ENCODE assay signal across 19 cellular contexts in the genomic region with DNA sequence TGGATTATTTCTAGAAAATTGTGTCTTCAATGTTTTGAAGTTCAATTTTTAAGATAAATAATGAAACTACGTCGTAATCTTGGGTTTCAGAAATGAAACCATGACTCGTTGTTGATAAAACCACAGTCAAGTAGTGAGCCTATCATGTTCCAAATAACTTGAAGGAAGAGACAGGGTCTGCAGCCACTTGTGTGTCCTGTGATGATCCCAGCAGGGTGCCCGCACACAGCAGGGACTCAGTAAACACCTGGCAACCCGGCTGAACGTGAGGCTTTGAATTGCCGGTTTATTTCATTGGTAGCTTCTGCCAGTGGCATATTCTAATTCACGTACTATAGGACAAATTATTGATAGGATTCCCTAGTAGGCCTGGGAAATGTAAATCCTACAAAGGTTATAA.
"Had no signal": no experiment of that assay in that cellular context is flagged by ENCODE, and none has a peak within 500 bp of the region (broad histone marks: within the 10 kb centered on the region; RNA-seq: fewer than 3 reads in every experiment).

No MANE protein-coding gene starts in this region.

- H3K4me1 Mint-ChIP-seq: activated B cell treated with CpG ODN at 0.5 μM for 24 hours; neural progenitor cell; stimulated activated naive CD8-positive, alpha-beta T cell treated with anti-CD3 and anti-CD28 coated beads, Interleukin-15, amount 100 ng/mL, for 72 hours had no signal

- H3K4me3 Mint-ChIP-seq: activated B cell treated with CpG ODN at 0.5 μM for 24 hours; activated CD8-positive, alpha-beta T cell treated with anti-CD3 and anti-CD28 coated beads, Interleukin-2, amount 10 ng/mL, durations not matched to agents 7 days and 5 days; neural progenitor cell; stimulated activated naive CD8-positive, alpha-beta T cell treated with anti-CD3 and anti-CD28 coated beads, Interleukin-15, amount 100 ng/mL, for 72 hours had no signal

- H3K36me3 Mint-ChIP-seq: activated naive CD4-positive, alpha-beta T cell treated with anti-CD3 and anti-CD28 coated beads, Interleukin-2, amount 50 U/mL, for 72 hours had no signal

- DNase-seq: activated B cell treated with CpG ODN at 0.5 μM for 24 hours; activated CD4-positive, alpha-beta T cell treated with anti-CD3 and anti-CD28 coated beads for 48 hours; activated CD8-positive, alpha-beta memory T cell treated with anti-CD3 and anti-CD28 coated beads, Interleukin-2, amount 50 U/mL, for 4 hours; activated CD8-positive, alpha-beta T cell treated with anti-CD3 and anti-CD28 coated beads, Interleukin-2, amount 10 ng/mL, durations not matched to agents 7 days and 5 days; activated effector memory CD4-positive, alpha-beta T cell treated with anti-CD3 and anti-CD28 coated beads, Interleukin-2, amount 50 U/mL, for 16 hours; activated T-cell treated with anti-CD3 and anti-CD28 coated beads, Interleukin-2, amount 50 U/mL, for 48 hours; dorsolateral prefrontal cortex; heart right ventricle; left cardiac atrium; sigmoid colon; stimulated activated CD4-positive, alpha-beta T cell treated with anti-CD3 and anti-CD28 coated beads, Interleukin-1b, Interleukin-23, amount 100 ng/mL, for 48 hours; stimulated activated naive CD8-positive, alpha-beta T cell treated with anti-CD3 and anti-CD28 coated beads, Interleukin-15, amount 100 ng/mL, for 72 hours; testis; upper lobe of left lung had no signal

- ATAC-seq: activated CD8-positive, alpha-beta T cell treated with anti-CD3 and anti-CD28 coated beads, Interleukin-2, amount 10 ng/mL, durations not matched to agents 7 days and 5 days; activated naive CD4-positive, alpha-beta T cell treated with anti-CD3 and anti-CD28 coated beads, Interleukin-2, amount 50 U/mL, for 72 hours; gastroesophageal sphincter; heart right ventricle; left cardiac atrium; stimulated activated naive CD8-positive, alpha-beta T cell treated with anti-CD3 and anti-CD28 coated beads, Interleukin-15, amount 100 ng/mL, for 72 hours had no signal

- H3K27ac ChIP-seq: cardiac muscle cell, dorsolateral prefrontal cortex, gastroesophageal sphincter, heart right ventricle, neural progenitor cell, sigmoid colon, testis, upper lobe of left lung had no signal

- H3K36me3 ChIP-seq: cardiac muscle cell, gastroesophageal sphincter, heart right ventricle, neural progenitor cell, sigmoid colon, upper lobe of left lung had no signal

- H3K27me3 Mint-ChIP-seq: activated B cell treated with CpG ODN at 0.5 μM for 24 hours; stimulated activated naive CD8-positive, alpha-beta T cell treated with anti-CD3 and anti-CD28 coated beads, Interleukin-15, amount 100 ng/mL, for 72 hours had no signal

- H3K27ac Mint-ChIP-seq: activated B cell treated with CpG ODN at 0.5 μM for 24 hours; activated CD8-positive, alpha-beta T cell treated with anti-CD3 and anti-CD28 coated beads, Interleukin-2, amount 10 ng/mL, durations not matched to agents 7 days and 5 days; activated naive CD4-positive, alpha-beta T cell treated with anti-CD3 and anti-CD28 coated beads, Interleukin-2, amount 50 U/mL, for 72 hours; neural progenitor cell had no signal

- H2AFZ ChIP-seq: neural progenitor cell had no signal

- H3K4me3 ChIP-seq: cardiac muscle cell, dorsolateral prefrontal cortex, gastroesophageal sphincter, heart right ventricle, lung, neural progenitor cell, sigmoid colon, testis, upper lobe of left lung had no signal

- H3K27me3 ChIP-seq: cardiac muscle cell, dorsolateral prefrontal cortex, gastroesophageal sphincter, heart right ventricle, neural progenitor cell, sigmoid colon, testis, upper lobe of left lung had no signal

- H3K4me2 ChIP-seq: neural progenitor cell had no signal

- H3K4me1 ChIP-seq: gastroesophageal sphincter, heart right ventricle, neural progenitor cell, sigmoid colon, testis, upper lobe of left lung had no signal
